In genomic region chr6:143855057-143855456, GRCh38 we compare ENCODE assay signal across 4 cellular contexts. TPM values are rescaled to one million over a fixed set of nuclear protein-coding genes. Genes with fewer than 3 reads are reported as not detected.
"Had no signal": no experiment of that assay in that cellular context is flagged by ENCODE, and none has a peak within 500 bp of the region (broad histone marks: within the 10 kb centered on the region; RNA-seq: fewer than 3 reads in every experiment).

No MANE protein-coding gene starts in this region.

RNA-seq across cellular contexts. Expression of gene ZC2HC1B, which starts 9.2 kb away (rescaled TPM):
- total RNA-seq: LHCN-M2, M059J, MCF 10A, NCI-H460 had no signal
